Comparison of ENCODE assay signal across 10 cellular contexts in the genomic region with DNA sequence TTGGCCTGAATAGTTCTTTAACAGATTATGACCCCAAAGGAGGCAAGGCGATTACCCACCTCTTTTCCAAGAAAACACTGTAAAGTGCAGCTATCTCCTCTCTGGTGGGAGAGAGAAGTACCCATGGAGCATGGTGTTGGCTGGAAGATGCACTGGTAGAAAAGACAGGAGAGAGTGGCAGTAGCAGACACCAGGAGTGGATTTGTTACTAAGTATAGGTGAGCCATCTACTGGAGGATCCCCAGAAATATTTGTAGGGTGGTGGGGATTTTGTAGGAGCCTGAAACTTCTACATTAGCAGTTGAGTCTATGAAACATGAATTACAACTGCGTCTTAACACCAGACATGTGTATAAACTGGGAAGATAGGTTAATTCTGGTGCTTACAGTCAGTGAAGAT.
DNase-seq lines count a peak whose midpoint lies in the region; ATAC-seq, FAIRE-seq and TF ChIP-seq lines count a peak whose summit lies in the region.
"Had no signal": no experiment of that assay in that cellular context is flagged by ENCODE, and none has a peak within 500 bp of the region (broad histone marks: within the 10 kb centered on the region; RNA-seq: fewer than 3 reads in every experiment).

No MANE protein-coding gene starts in this region.

- H3K4me1 ChIP-seq in H1 (replicated peaks in 1 of 4; ENCODE audit: control insufficient read depth in 3 of 4, insufficient read depth in 4 of 4, low read length in 3 of 4) = peaks cover 0 to 4% (median 0%) of the 10 kb centered on the region in 4 experiments; a peak in 3 of 7 replicates
- H3K4me1 ChIP-seq in smooth muscle cell (ENCODE audit: low read depth) = peaks cover 16% of the 10 kb centered on the region

- no peaks in the 10 kb centered on the region for H3K36me3 Mint-ChIP-seq in activated CD8-positive, alpha-beta memory T cell treated with anti-CD3 and anti-CD28 coated beads, Interleukin-2, amount 10 ng/mL, durations not matched to agents 7 days and 5 days
- no peaks in the 10 kb centered on the region for H3K36me3 Mint-ChIP-seq in activated T-helper 2 cell treated with anti-CD3 and anti-CD28 coated beads, Interferon-gamma antibody, Interleukin-2, Interleukin-4, amounts not matched to agents 10 μg/mL and 5 μg/mL and 100 μg/mL, durations not matched to agents 14 hours and 24 hours and 36 hours (ENCODE audit: low read depth)

- no peaks in the 10 kb centered on the region for H3K79me2 ChIP-seq in H1 (ENCODE audit: control insufficient read depth in 1 of 2, insufficient read depth in 2 of 2, low read length in 2 of 2)
- no peaks in the 10 kb centered on the region for H3K79me2 ChIP-seq in smooth muscle cell (ENCODE audit: low read depth)

- no peak overlapping the region for H3K4ac ChIP-seq in H1 (replicated peaks; ENCODE audit: insufficient read length, low read depth, low read length)

- no peak overlapping the region for H3K18ac ChIP-seq in H1 (ENCODE audit: extremely low read depth, low read length)

- H3F3A ChIP-seq in smooth muscle cell (ENCODE audit: low read depth) = no peaks in the 10 kb centered on the region

- H3K56ac ChIP-seq in H1 (replicated peaks; ENCODE audit: insufficient read length, low read depth, low read length) = no peak overlapping the region

- no peak overlapping the region for H4K8ac ChIP-seq in H1 (ENCODE audit: extremely low read depth, insufficient read depth, low read length)

- peak; percentile 75 to 80 for TF ChIP-seq RAD21 in H1 (IDR thresholded peaks at IDR 0.05 in 1 of 2, conservative IDR thresholded peaks at IDR 0.05 in 1 of 2; ENCODE audit: low read depth in 2 of 2, low read length in 2 of 2)

- peak in 2 of 3 experiments; percentile 52; a peak in 3 of 4 replicates for TF ChIP-seq CTCF in H1 (IDR thresholded peaks at IDR 0.05; ENCODE audit: control extremely low read depth in 1 of 3, insufficient read depth in 1 of 3, low read depth in 1 of 3, low read length in 3 of 3)
- TF ChIP-seq CTCF in smooth muscle cell (IDR thresholded peaks at IDR 0.05; ENCODE audit: borderline replicate concordance, insufficient read depth, poor library complexity, severe bottlenecking) = peak; percentile 18

- H2AFZ ChIP-seq in H1 (ENCODE audit: low read length) (no peak overlapping the region), smooth muscle cell (ENCODE audit: low read depth) (no peak overlapping the region)

- WGBS in H1 (ENCODE audit: extremely low coverage in 1 of 2, insufficient coverage in 1 of 2, insufficient read length in 1 of 2, insufficient replicate concordance in 2 of 2, low coverage in 1 of 2, low lambda C conversion rate in 2 of 2, missing lambda C conversion rate in 1 of 2), 2 experiments = 64% methylated on average over 2 of the region's 2 CpGs; no CpG with 5 or more reads in 1 of the 2 experiments
- 51% methylated on average over 2 of the region's 2 CpGs for WGBS in smooth muscle cell (ENCODE audit: low lambda C conversion rate)

- no peak overlapping the region for H3K14ac ChIP-seq in H1 (ENCODE audit: insufficient read length)

- H4K20me1 ChIP-seq in H1 (replicated peaks in 1 of 2; ENCODE audit: control insufficient read depth in 1 of 2, insufficient read depth in 2 of 2, low read length in 2 of 2) (no peaks in the 10 kb centered on the region), smooth muscle cell (ENCODE audit: low read depth) (no peaks in the 10 kb centered on the region)

- H3K9me3 Mint-ChIP-seq in activated CD8-positive, alpha-beta memory T cell treated with anti-CD3 and anti-CD28 coated beads, Interleukin-2, amount 10 ng/mL, durations not matched to agents 7 days and 5 days (ENCODE audit: low read depth) = no peaks in the 10 kb centered on the region
- no peaks in the 10 kb centered on the region for H3K9me3 Mint-ChIP-seq in activated T-helper 2 cell treated with anti-CD3 and anti-CD28 coated beads, Interferon-gamma antibody, Interleukin-2, Interleukin-4, amounts not matched to agents 10 μg/mL and 5 μg/mL and 100 μg/mL, durations not matched to agents 14 hours and 24 hours and 36 hours

- no peak overlapping the region for H2BK20ac ChIP-seq in H1 (ENCODE audit: low read length)

- peak; percentile 90 for FAIRE-seq in H1 (lab: Jason Lieb, UNC)

- H2BK15ac ChIP-seq in H1 (ENCODE audit: low read length) = no peak overlapping the region

- no peaks in the 10 kb centered on the region for H3K27me3 Mint-ChIP-seq in activated CD8-positive, alpha-beta memory T cell treated with anti-CD3 and anti-CD28 coated beads, Interleukin-2, amount 10 ng/mL, durations not matched to agents 7 days and 5 days
- peaks cover 5% of the 10 kb centered on the region for H3K27me3 Mint-ChIP-seq in activated T-helper 2 cell treated with anti-CD3 and anti-CD28 coated beads, Interferon-gamma antibody, Interleukin-2, Interleukin-4, amounts not matched to agents 10 μg/mL and 5 μg/mL and 100 μg/mL, durations not matched to agents 14 hours and 24 hours and 36 hours (ENCODE audit: low read depth)

- no peak overlapping the region for H2BK5ac ChIP-seq in H1 (ENCODE audit: low read depth, low read length)

- no peak overlapping the region for H3K4me3 Mint-ChIP-seq in activated CD8-positive, alpha-beta memory T cell treated with anti-CD3 and anti-CD28 coated beads, Interleukin-2, amount 10 ng/mL, durations not matched to agents 7 days and 5 days
- H3K4me3 Mint-ChIP-seq in activated T-helper 2 cell treated with anti-CD3 and anti-CD28 coated beads, Interferon-gamma antibody, Interleukin-2, Interleukin-4, amounts not matched to agents 10 μg/mL and 5 μg/mL and 100 μg/mL, durations not matched to agents 14 hours and 24 hours and 36 hours (ENCODE audit: low read depth) = no peak overlapping the region

- POLR2A ChIA-PET in H1 (lab: Charles Lee; ENCODE audit: partially characterized antibody) = interaction anchor here (1.3 to 2.2 kb wide), 2 partner anchors 306 to 321 kb away, joined by 6 to 8 read pairs; no protein-coding TSS in a partner anchor

- H3K4me1 Mint-ChIP-seq in activated CD8-positive, alpha-beta memory T cell treated with anti-CD3 and anti-CD28 coated beads, Interleukin-2, amount 10 ng/mL, durations not matched to agents 7 days and 5 days = peaks cover 6% of the 10 kb centered on the region
- H3K4me1 Mint-ChIP-seq in activated T-helper 2 cell treated with anti-CD3 and anti-CD28 coated beads, Interferon-gamma antibody, Interleukin-2, Interleukin-4, amounts not matched to agents 10 μg/mL and 5 μg/mL and 100 μg/mL, durations not matched to agents 14 hours and 24 hours and 36 hours (ENCODE audit: low read depth) = peaks cover 17% of the 10 kb centered on the region

- TF ChIP-seq POLR2A in H1 (IDR thresholded peaks at IDR 0.05; ENCODE audit: control extremely low read depth in 1 of 2, low read depth in 2 of 2, low read length in 2 of 2) = no peak

- H3K27ac ChIP-seq in H1 (ENCODE audit: low read depth, low read length) (no peak overlapping the region), smooth muscle cell (ENCODE audit: low read depth) (peak overlapping the region; percentile 50)
- H3K27ac ChIP-seq: upper lobe of left lung had no signal

- no peak overlapping the region for H3K27ac Mint-ChIP-seq in activated CD8-positive, alpha-beta memory T cell treated with anti-CD3 and anti-CD28 coated beads, Interleukin-2, amount 10 ng/mL, durations not matched to agents 7 days and 5 days
- no peak overlapping the region for H3K27ac Mint-ChIP-seq in activated T-helper 2 cell treated with anti-CD3 and anti-CD28 coated beads, Interferon-gamma antibody, Interleukin-2, Interleukin-4, amounts not matched to agents 10 μg/mL and 5 μg/mL and 100 μg/mL, durations not matched to agents 14 hours and 24 hours and 36 hours

- H2AK5ac ChIP-seq in H1 (ENCODE audit: low read depth, low read length) = no peak overlapping the region

- no peak overlapping the region for H2BK120ac ChIP-seq in H1 (replicated peaks; ENCODE audit: low read depth, low read length)

- H4K91ac ChIP-seq in H1 (replicated peaks; ENCODE audit: insufficient read length, low read length) = no peak overlapping the region

- no peak overlapping the region for H3K4me2 ChIP-seq in H1 (ENCODE audit: insufficient read depth in 1 of 2, low read depth in 2 of 2, low read length in 2 of 2)
- H3K4me2 ChIP-seq in smooth muscle cell = peak overlapping the region; percentile 30

- H3K9ac ChIP-seq in H1 (replicated peaks in 1 of 4; ENCODE audit: extremely low read depth in 1 of 4, low read depth in 3 of 4, low read length in 3 of 4) = no peak overlapping the region
- H3K9ac ChIP-seq in smooth muscle cell (ENCODE audit: low read depth) = no peak overlapping the region

- TF ChIP-seq EP300 in H1 (IDR thresholded peaks at IDR 0.05; ENCODE audit: borderline replicate concordance in 1 of 2, low read depth in 2 of 2, low read length in 2 of 2) = no peak

- H3K79me1 ChIP-seq in H1 (ENCODE audit: low read depth, low read length) = no peaks in the 10 kb centered on the region

- H2BK12ac ChIP-seq in H1 (ENCODE audit: low read depth, low read length) = no peak overlapping the region

- CTCF ChIA-PET in activated CD8-positive, alpha-beta memory T cell treated with anti-CD3 and anti-CD28 coated beads, Interleukin-2, amount 10 ng/mL, durations not matched to agents 7 days and 5 days (lab: Charles Lee) = interaction anchor here (1.0 to 2.0 kb wide), 2 partner anchors 306 to 553 kb away, joined by 3 to 7 read pairs; no protein-coding TSS in a partner anchor
- CTCF ChIA-PET in H1 (lab: Charles Lee; ENCODE audit: partially characterized antibody) = interaction anchor here (0.6 to 2.5 kb wide), 14 partner anchors 10 to 335 kb away, joined by 3 to 11 read pairs (median 4); no protein-coding TSS in a partner anchor

- peaks cover 0 to 4% of the 10 kb centered on the region in 2 experiments; a peak in 1 of 4 replicates for H3K9me3 ChIP-seq in H1 (ENCODE audit: insufficient read depth in 2 of 2, low read depth in 1 of 2, low read length in 1 of 2)
- H3K9me3 ChIP-seq in smooth muscle cell (replicated peaks; ENCODE audit: low read depth) = no peaks in the 10 kb centered on the region
- H3K9me3 ChIP-seq: upper lobe of left lung had no signal

- H3K4me3 ChIP-seq in H1 (ENCODE audit: extremely low read depth in 1 of 4, insufficient read depth in 2 of 4, low read depth in 3 of 4, low read length in 4 of 4) (no peak overlapping the region), smooth muscle cell (no peak overlapping the region)
- H3K4me3 ChIP-seq: upper lobe of left lung had no signal

- H3K36me3 ChIP-seq in H1 (ENCODE audit: control insufficient read depth in 2 of 4, insufficient read depth in 4 of 4, low read length in 3 of 4) (no peaks in the 10 kb centered on the region), smooth muscle cell (ENCODE audit: low read depth) (no peaks in the 10 kb centered on the region)
- H3K36me3 ChIP-seq: upper lobe of left lung had no signal

- intact Hi-C loops in activated T-helper 2 cell treated with anti-CD3 and anti-CD28 coated beads, Interferon-gamma antibody, Interleukin-2, Interleukin-4, amounts not matched to agents 10 μg/mL and 5 μg/mL and 100 μg/mL, durations not matched to agents 14 hours and 24 hours and 36 hours (cut with micrococcal nuclease) = loop anchor here (2.0 to 10.0 kb wide), 3 partner anchors 335 to 553 kb away; no protein-coding TSS in a partner anchor

- ATAC-seq in activated CD8-positive, alpha-beta memory T cell treated with anti-CD3 and anti-CD28 coated beads, Interleukin-2, amount 10 ng/mL, durations not matched to agents 7 days and 5 days = peak; percentile 30
- no peak for ATAC-seq in HG02678 (IDR thresholded peaks at IDR 0.05; ENCODE audit: unreplicated experiment)

- no peak for DNase-seq in activated CD8-positive, alpha-beta memory T cell treated with anti-CD3 and anti-CD28 coated beads, Interleukin-2, amount 10 ng/mL, durations not matched to agents 7 days and 5 days
- no peak for DNase-seq in activated CD8-positive, alpha-beta memory T cell treated with anti-CD3 and anti-CD28 coated beads for 24 hours
- peak; percentile 15 for DNase-seq in NCI-H510A treated with DMSO at 0.1 percent for 48 hours (lab: John Stamatoyannopoulos, UW)
- no peak for DNase-seq in H1 (ENCODE audit: low read depth in 1 of 2, low spot score in 2 of 2)
- DNase-seq in smooth muscle cell (lab: John Stamatoyannopoulos, UW; ENCODE audit: unreplicated experiment) = no peak
- DNase-seq in activated T-helper 2 cell treated with anti-CD3 and anti-CD28 coated beads, Interferon-gamma antibody, Interleukin-2, Interleukin-4, amounts not matched to agents 10 μg/mL and 5 μg/mL and 100 μg/mL, durations not matched to agents 14 hours and 24 hours and 36 hours (ENCODE audit: low spot score) = no peak
- DNase-seq in NK-92 treated with Interleukin-12 subunit alpha and Interleukin-12 subunit beta, amount 100 ng/mL, for 24 hours (lab: John Stamatoyannopoulos, UW) = no peak
- DNase-seq: right cardiac atrium, upper lobe of left lung had no signal

- H3K23me2 ChIP-seq in H1 (ENCODE audit: low read depth, low read length) = no peaks in the 10 kb centered on the region

- no peak overlapping the region for H3K23ac ChIP-seq in H1 (ENCODE audit: insufficient read length)

- H4K5ac ChIP-seq in H1 (ENCODE audit: insufficient read length, low read depth, low read length) = no peak overlapping the region

- H3K27me3 ChIP-seq in H1 (replicated peaks in 1 of 4; ENCODE audit: control insufficient read depth in 3 of 4, extremely low read depth in 1 of 4, insufficient read depth in 3 of 4, low read length in 3 of 4) = no peaks in the 10 kb centered on the region
- H3K27me3 ChIP-seq in smooth muscle cell (ENCODE audit: low read depth) = no peaks in the 10 kb centered on the region
- H3K27me3 ChIP-seq: upper lobe of left lung had no signal
